8 cellular contexts compared by ENCODE assay signal in genomic region chr15:35751421-35752133, GRCh38.
DNase-seq lines count a peak whose midpoint lies in the region; ATAC-seq lines count a peak whose summit lies in the region.

No MANE protein-coding gene starts in this region.

- H3K27ac ChIP-seq in caudate nucleus (ENCODE audit: low read depth, low read length): peak overlapping the region; percentile 77

- DNase-seq in Daoy (ENCODE audit: low read depth) (peak; percentile 74), H4 (ENCODE audit: low spot score) (peak; percentile 68), NCI-H146 (lab: John Stamatoyannopoulos, UW) (peak; percentile 32), T1000 (lab: John Stamatoyannopoulos, UW) (peak; percentile 26), caudate nucleus (lab: John Stamatoyannopoulos, UW) (peak in 58 of 61 donors; percentile 1 to 94 (median 64)), left colon (peak; percentile 28 to 79)
- peak; percentile 2 for DNase-seq in stimulated activated CD4-positive, alpha-beta T cell treated with anti-CD3 and anti-CD28 coated beads, Interleukin-2, amount 100 ng/mL, for 4 hours (ENCODE audit: low read depth)

- intact Hi-C loops in left colon (cut with DNase I, micrococcal nuclease): loop anchor here in 1 of 2 donors (10.0 kb wide), 1 partner anchor 1383 kb away; no protein-coding TSS in a partner anchor

- ATAC-seq in left colon (peak; percentile 79), HG02571 (IDR thresholded peaks at IDR 0.05; ENCODE audit: unreplicated experiment) (no peak)

Comparison
In these comparisons a context has a peak if more than half of its experiments do, and no peak if none do; other contexts are left out.
1. DNase-seq: peak in every context shown above with its lines; median percentile 74 in Daoy; 68 in H4; 64 in caudate nucleus; 54 in left colon; 32 in NCI-H146; 26 in T1000; 2 in stimulated activated CD4-positive, alpha-beta T cell treated with anti-CD3 and anti-CD28 coated beads, Interleukin-2, amount 100 ng/mL, for 4 hours.